In genomic region chr3:58001979-58002378, GRCh38 we compare ENCODE assay signal across 16 cellular contexts. TPM values are rescaled to one million over a fixed set of nuclear protein-coding genes. Genes with fewer than 3 reads are reported as not detected.
A peak's percentile ranks its signal among the peaks of the same experiment; 100 is the strongest.
DNase-seq lines count a peak whose midpoint lies in the region; ATAC-seq and TF ChIP-seq lines count a peak whose summit lies in the region.
"Had no signal": no experiment of that assay in that cellular context is flagged by ENCODE, and none has a peak within 500 bp of the region (broad histone marks: within the 10 kb centered on the region; RNA-seq: fewer than 3 reads in every experiment).

No MANE protein-coding gene starts in this region.

- H3K9me3 ChIP-seq in NT2/D1 (ENCODE audit: insufficient read depth, low read length): no peaks in the 10 kb centered on the region
- H3K9me3 ChIP-seq: Caco-2, HAP-1 had no signal

- CTCF ChIA-PET in WTC11 (lab: Charles Lee): interaction anchor here (2.6 kb wide), 1 partner anchor 176 kb away, joined by 8 read pairs; no protein-coding TSS in a partner anchor

- H3K79me2 ChIP-seq in mesendoderm (ENCODE audit: control insufficient read depth, insufficient read depth, low read length): no peaks in the 10 kb centered on the region

- POLR2A ChIA-PET in WTC11 (lab: Charles Lee): no interaction called here

- H3K27me3 ChIP-seq in NT2/D1 (ENCODE audit: insufficient read depth, insufficient read length): no peaks in the 10 kb centered on the region
- no peaks in the 10 kb centered on the region for H3K27me3 ChIP-seq in mesendoderm (ENCODE audit: insufficient read depth, low read length, poor library complexity)

- H3K56ac ChIP-seq in mesendoderm (ENCODE audit: low read length): no peak overlapping the region

- H3K18ac ChIP-seq in mesendoderm (ENCODE audit: low read length): no peak overlapping the region

- H3K36me3 ChIP-seq in NT2/D1 (ENCODE audit: insufficient read depth, insufficient read length, low read length) (no peaks in the 10 kb centered on the region), mesendoderm (ENCODE audit: control insufficient read depth, insufficient read depth, low read length) (no peaks in the 10 kb centered on the region)
- H3K36me3 ChIP-seq: HAP-1 had no signal

- H3K23ac ChIP-seq in mesendoderm (ENCODE audit: low read length): no peak overlapping the region

- H3K27ac Mint-ChIP-seq in WTC11: no peak overlapping the region
- H3K27ac Mint-ChIP-seq in type B pancreatic cell: peak overlapping the region; percentile 61
- H3K27ac Mint-ChIP-seq: CD4-positive, alpha-beta T cell had no signal

- H3K4me3 ChIP-seq in NT2/D1 (ENCODE audit: insufficient read length, low read depth): no peak overlapping the region
- H3K4me3 ChIP-seq in mesendoderm (ENCODE audit: low read length): no peak overlapping the region
- H3K4me3 ChIP-seq: HAP-1, K562 had no signal

- H3K4me1 ChIP-seq in NT2/D1 (ENCODE audit: insufficient read depth, insufficient read length) (peaks cover 9% of the 10 kb centered on the region), mesendoderm (ENCODE audit: control insufficient read depth, low read depth, low read length) (peaks cover 7% of the 10 kb centered on the region)

- peak; percentile 26; the same call in 1 of the 2 replicates for ATAC-seq in WTC11
- no peak for ATAC-seq in HG02870 (IDR thresholded peaks at IDR 0.05; ENCODE audit: unreplicated experiment)
- no peak for ATAC-seq in HG03159 (IDR thresholded peaks at IDR 0.05; ENCODE audit: unreplicated experiment)
- ATAC-seq: K562 had no signal

- H3K4me3 Mint-ChIP-seq in WTC11 (no peak overlapping the region), type B pancreatic cell (no peak overlapping the region)
- H3K4me3 Mint-ChIP-seq: CD4-positive, alpha-beta T cell had no signal

- TF ChIP-seq CTCF in WTC11 (IDR thresholded peaks at IDR 0.05) (no peak), type B pancreatic cell (conservative IDR thresholded peaks at IDR 0.05) (no peak)

- H3K9ac ChIP-seq in NT2/D1 (ENCODE audit: insufficient read length, low read depth) (peak overlapping the region; percentile 50), mesendoderm (ENCODE audit: low read length) (no peak overlapping the region)

- no peaks in the 10 kb centered on the region; the same call in 1 of the 2 replicates for H3K9me3 Mint-ChIP-seq in WTC11
- peaks cover 4% of the 10 kb centered on the region for H3K9me3 Mint-ChIP-seq in type B pancreatic cell
- H3K9me3 Mint-ChIP-seq: CD4-positive, alpha-beta T cell had no signal

- no peak overlapping the region for H2AK5ac ChIP-seq in mesendoderm (ENCODE audit: low read length)

- no peaks in the 10 kb centered on the region for H3K79me1 ChIP-seq in mesendoderm (ENCODE audit: low read length)

- no peak overlapping the region for H2BK5ac ChIP-seq in mesendoderm (ENCODE audit: low read length)

- WGBS in mesendoderm (ENCODE audit: extremely low coverage, insufficient coverage, low lambda C conversion rate): no CpG with 5 or more reads among the region's 7 CpGs

- H3K4ac ChIP-seq in mesendoderm (ENCODE audit: low read depth, low read length): no peak overlapping the region

- H3K4me1 Mint-ChIP-seq in WTC11 (no peaks in the 10 kb centered on the region), type B pancreatic cell (ENCODE audit: unreplicated experiment) (peaks cover 24% of the 10 kb centered on the region)

- DNase-seq in NT2/D1 (ENCODE audit: low read depth, low spot score) (no peak), WTC11 (ENCODE audit: low spot score) (no peak), mesendoderm (peak; percentile 83), type B pancreatic cell (ENCODE audit: extremely low spot score, unreplicated experiment) (no peak), NCI-H1417 treated with DMSO at 0.1 percent for 48 hours (lab: John Stamatoyannopoulos, UW) (no peak), UCSD-AML1 (lab: John Stamatoyannopoulos, UW; ENCODE audit: unreplicated experiment) (no peak)
- DNase-seq: AML-193; Caco-2; CD4-positive, alpha-beta T cell; GDM1; IMR-90 had no signal

- H2BK120ac ChIP-seq in mesendoderm (ENCODE audit: low read depth, low read length): no peak overlapping the region

- H3K36me3 Mint-ChIP-seq in WTC11 (no peaks in the 10 kb centered on the region), type B pancreatic cell (no peaks in the 10 kb centered on the region)

- H4K5ac ChIP-seq in mesendoderm (ENCODE audit: low read length): no peak overlapping the region

- H4K8ac ChIP-seq in mesendoderm (ENCODE audit: low read depth, low read length): no peak overlapping the region

- H3K4me2 ChIP-seq in mesendoderm (ENCODE audit: low read length): no peak overlapping the region

- no peak overlapping the region for H3K27ac ChIP-seq in mesendoderm (ENCODE audit: low read depth, low read length)
- H3K27ac ChIP-seq: C4-2B had no signal

- no peak overlapping the region for H2BK15ac ChIP-seq in mesendoderm (replicated peaks; ENCODE audit: low read depth)

- no peaks in the 10 kb centered on the region for H3K27me3 Mint-ChIP-seq in WTC11 (ENCODE audit: low read depth)
- H3K27me3 Mint-ChIP-seq in type B pancreatic cell: no peaks in the 10 kb centered on the region
- H3K27me3 Mint-ChIP-seq: CD4-positive, alpha-beta T cell had no signal

TF ChIP-seq in WTC11, 78 proteins besides CTCF, POLR2A, EP300 and RAD21 (continues in another document):
- no peak for TF ChIP-seq MXD4 (CRISPR knock-in tag; IDR thresholded peaks at IDR 0.05; ENCODE audit: borderline replicate concordance)
- no peak for TF ChIP-seq ZNF121 (CRISPR knock-in tag; IDR thresholded peaks at IDR 0.05)
- TF ChIP-seq, protein P1, sequence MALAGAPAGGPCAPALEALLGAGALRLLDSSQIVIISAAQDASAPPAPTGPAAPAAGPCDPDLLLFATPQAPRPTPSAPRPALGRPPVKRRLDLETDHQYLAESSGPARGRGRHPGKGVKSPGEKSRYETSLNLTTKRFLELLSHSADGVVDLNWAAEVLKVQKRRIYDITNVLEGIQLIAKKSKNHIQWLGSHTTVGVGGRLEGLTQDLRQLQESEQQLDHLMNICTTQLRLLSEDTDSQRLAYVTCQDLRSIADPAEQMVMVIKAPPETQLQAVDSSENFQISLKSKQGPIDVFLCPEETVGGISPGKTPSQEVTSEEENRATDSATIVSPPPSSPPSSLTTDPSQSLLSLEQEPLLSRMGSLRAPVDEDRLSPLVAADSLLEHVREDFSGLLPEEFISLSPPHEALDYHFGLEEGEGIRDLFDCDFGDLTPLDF (CRISPR knock-in tag; IDR thresholded peaks at IDR 0.05): no peak
- no peak for TF ChIP-seq TCF7 (CRISPR knock-in tag; IDR thresholded peaks at IDR 0.05; ENCODE audit: low read depth)
- TF ChIP-seq, protein P2, sequence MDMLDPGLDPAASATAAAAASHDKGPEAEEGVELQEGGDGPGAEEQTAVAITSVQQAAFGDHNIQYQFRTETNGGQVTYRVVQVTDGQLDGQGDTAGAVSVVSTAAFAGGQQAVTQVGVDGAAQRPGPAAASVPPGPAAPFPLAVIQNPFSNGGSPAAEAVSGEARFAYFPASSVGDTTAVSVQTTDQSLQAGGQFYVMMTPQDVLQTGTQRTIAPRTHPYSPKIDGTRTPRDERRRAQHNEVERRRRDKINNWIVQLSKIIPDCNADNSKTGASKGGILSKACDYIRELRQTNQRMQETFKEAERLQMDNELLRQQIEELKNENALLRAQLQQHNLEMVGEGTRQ (CRISPR knock-in tag; IDR thresholded peaks at IDR 0.05): no peak
- no peak for TF ChIP-seq GTF2I (CRISPR knock-in tag; conservative IDR thresholded peaks at IDR 0.05)
- no peak for TF ChIP-seq KAT7 (CRISPR knock-in tag; IDR thresholded peaks at IDR 0.05; ENCODE audit: borderline replicate concordance)
- no peak for TF ChIP-seq ZNF423 (CRISPR knock-in tag; IDR thresholded peaks at IDR 0.05)
- TF ChIP-seq, protein P3, sequence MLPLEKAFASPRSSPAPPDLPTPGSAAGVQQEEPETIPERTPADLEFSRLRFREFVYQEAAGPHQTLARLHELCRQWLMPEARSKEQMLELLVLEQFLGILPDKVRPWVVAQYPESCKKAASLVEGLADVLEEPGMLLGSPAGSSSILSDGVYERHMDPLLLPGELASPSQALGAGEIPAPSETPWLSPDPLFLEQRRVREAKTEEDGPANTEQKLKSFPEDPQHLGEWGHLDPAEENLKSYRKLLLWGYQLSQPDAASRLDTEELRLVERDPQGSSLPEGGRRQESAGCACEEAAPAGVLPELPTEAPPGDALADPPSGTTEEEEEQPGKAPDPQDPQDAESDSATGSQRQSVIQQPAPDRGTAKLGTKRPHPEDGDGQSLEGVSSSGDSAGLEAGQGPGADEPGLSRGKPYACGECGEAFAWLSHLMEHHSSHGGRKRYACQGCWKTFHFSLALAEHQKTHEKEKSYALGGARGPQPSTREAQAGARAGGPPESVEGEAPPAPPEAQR (CRISPR knock-in tag; IDR thresholded peaks at IDR 0.05): no peak
- TF ChIP-seq AR (CRISPR knock-in tag; IDR thresholded peaks at IDR 0.05): no peak
- TF ChIP-seq PRRX2 (CRISPR knock-in tag; IDR thresholded peaks at IDR 0.05): no peak
- TF ChIP-seq ZNF138 (CRISPR knock-in tag; conservative IDR thresholded peaks at IDR 0.05): no peak
- no peak for TF ChIP-seq ELF4 (CRISPR knock-in tag; IDR thresholded peaks at IDR 0.05; ENCODE audit: low read depth)
- no peak for TF ChIP-seq SP1 (CRISPR knock-in tag; conservative IDR thresholded peaks at IDR 0.05)

RNA-seq across cellular contexts. Expression of gene FLNB, which starts 6.2 kb away (rescaled TPM):
- total RNA-seq in WTC11 (2021) (107 to 127 TPM (median 107 TPM) in 3 replicates), type B pancreatic cell (ENCODE audit: low replicate concordance) (204 and 295 TPM in 2 replicates)
- polyA plus RNA-seq in mesendoderm (2013, experiment 1 of 2): 26.8 TPM
- polyA plus RNA-seq in mesendoderm (2013, experiment 2 of 2): 26.5 TPM
